In the genomic region with DNA sequence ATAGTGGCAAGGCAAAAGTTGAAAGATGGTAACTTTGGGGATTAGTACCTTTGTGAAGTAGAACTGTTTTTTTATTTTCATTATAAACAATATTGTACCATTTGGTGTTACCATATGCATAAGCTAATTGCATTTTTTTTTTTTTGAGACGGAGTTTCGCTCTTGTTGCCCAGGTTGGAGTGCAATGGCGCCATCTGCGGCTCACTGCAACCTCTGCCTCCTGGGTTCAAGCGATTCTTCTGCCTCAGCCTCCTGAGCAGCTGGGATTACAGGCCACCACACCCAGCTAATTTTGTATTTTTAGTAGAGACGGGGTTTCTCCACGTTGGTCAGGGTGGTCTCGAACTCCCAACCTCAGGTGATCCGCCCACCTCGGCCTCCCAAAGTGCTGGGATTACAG, we compare ENCODE assay signal across 7 cellular contexts. TPM values are rescaled to one million over a fixed set of nuclear protein-coding genes. Genes with fewer than 3 reads are reported as not detected.
DNase-seq lines count a peak whose midpoint lies in the region; ATAC-seq and TF ChIP-seq lines count a peak whose summit lies in the region.
"Not testable (repeated sequence)": the region's sequence is repeated elsewhere in the genome, so short reads cannot be mapped to it uniquely, and the experiment has no call there.

No MANE protein-coding gene starts in this region.

- CTCF ChIA-PET in activated CD4-positive, alpha-beta memory T cell treated with anti-CD3 and anti-CD28 coated beads, Interleukin-2, amount 10 ng/mL, durations not matched to agents 7 days and 5 days (lab: Charles Lee) = interaction anchor here (0.6 to 1.2 kb wide), 9 partner anchors 11 to 449 kb away, joined by 3 to 6 read pairs (median 3); no protein-coding TSS in a partner anchor

- in situ Hi-C loops in KBM-7 (cut with MboI; ENCODE audit: low pct_unique_long_range_greater_than_20kb, low sequenced_read_pairs); SK-MEL-5 (cut with HindIII; ENCODE audit: low pct_unique_long_range_greater_than_20kb, low sequenced_read_pairs): not testable (repeated sequence)

- ATAC-seq in left lobe of liver = peak; percentile 14

- H3K36me3 Mint-ChIP-seq in activated CD4-positive, alpha-beta memory T cell treated with anti-CD3 and anti-CD28 coated beads, Interleukin-2, amount 10 ng/mL, durations not matched to agents 7 days and 5 days (ENCODE audit: low read depth); endodermal cell (ENCODE audit: low read depth): not testable (repeated sequence)

- H3K9me3 ChIP-seq in endodermal cell (ENCODE audit: control insufficient read depth, low read length) = not testable (repeated sequence)

- not testable (repeated sequence) for H3K27me3 ChIP-seq in endodermal cell (ENCODE audit: control insufficient read depth, insufficient read depth, low read length, poor library complexity, severe bottlenecking)

- not testable (repeated sequence) for H3K4me1 Mint-ChIP-seq in activated CD4-positive, alpha-beta memory T cell treated with anti-CD3 and anti-CD28 coated beads, Interleukin-2, amount 10 ng/mL, durations not matched to agents 7 days and 5 days
- H3K4me1 Mint-ChIP-seq in endodermal cell = peaks cover 14% of the 10 kb centered on the region

- not testable (repeated sequence) for H3K4me3 ChIP-seq in endodermal cell (ENCODE audit: low read length)

- not testable (repeated sequence) for H3K9me3 Mint-ChIP-seq in activated CD4-positive, alpha-beta memory T cell treated with anti-CD3 and anti-CD28 coated beads, Interleukin-2, amount 10 ng/mL, durations not matched to agents 7 days and 5 days; endodermal cell

- not testable (repeated sequence) for H3K9ac ChIP-seq in endodermal cell (ENCODE audit: extremely low read depth, low read length, poor library complexity, severe bottlenecking)

- not testable (repeated sequence) for H3K27ac Mint-ChIP-seq in activated CD4-positive, alpha-beta memory T cell treated with anti-CD3 and anti-CD28 coated beads, Interleukin-2, amount 10 ng/mL, durations not matched to agents 7 days and 5 days; endodermal cell

- DNase-seq in Daoy (ENCODE audit: low read depth) = peak; percentile 18
- peak; percentile 42 for DNase-seq in KBM-7
- DNase-seq in NCI-H2227 (lab: John Stamatoyannopoulos, UW; ENCODE audit: unreplicated experiment) = peak; percentile 2
- peak; percentile 35 for DNase-seq in SK-MEL-5 (ENCODE audit: low read depth, low spot score)
- DNase-seq in activated CD4-positive, alpha-beta memory T cell treated with anti-CD3 and anti-CD28 coated beads, Interleukin-2, amount 10 ng/mL, durations not matched to agents 7 days and 5 days = peak; percentile 24
- DNase-seq in endodermal cell = peak; percentile 65
- DNase-seq in left lobe of liver (ENCODE audit: low spot score) = not testable (repeated sequence)

- H3K27me3 Mint-ChIP-seq in activated CD4-positive, alpha-beta memory T cell treated with anti-CD3 and anti-CD28 coated beads, Interleukin-2, amount 10 ng/mL, durations not matched to agents 7 days and 5 days; endodermal cell (ENCODE audit: insufficient read depth): not testable (repeated sequence)

- not testable (repeated sequence) for H3K27ac ChIP-seq in endodermal cell (ENCODE audit: low read depth, low read length)

- H3K4me3 Mint-ChIP-seq in activated CD4-positive, alpha-beta memory T cell treated with anti-CD3 and anti-CD28 coated beads, Interleukin-2, amount 10 ng/mL, durations not matched to agents 7 days and 5 days; endodermal cell: not testable (repeated sequence)

- POLR2A ChIA-PET in activated CD4-positive, alpha-beta memory T cell treated with anti-CD3 and anti-CD28 coated beads, Interleukin-2, amount 10 ng/mL, durations not matched to agents 7 days and 5 days (lab: Charles Lee) = interaction anchor here (1.0 to 1.5 kb wide), 3 partner anchors 10 to 86 kb away, joined by 3 to 7 read pairs (median 3); partner anchors contain the start of genes ABHD18, LARP1B and MFSD8

- not testable (repeated sequence) for H3K36me3 ChIP-seq in endodermal cell (ENCODE audit: control insufficient read depth, insufficient read depth, low read length)

- 87 to 88% methylated on average over 6 to 10 of the region's 10 CpGs for WGBS in endodermal cell (ENCODE audit: insufficient coverage in 1 of 2, insufficient read length in 1 of 2), 2 experiments

- H3K4me1 ChIP-seq in endodermal cell (ENCODE audit: control insufficient read depth, insufficient read depth, low read length) = not testable (repeated sequence)

- peak; percentile 69 for TF ChIP-seq CTCF in endodermal cell (conservative IDR thresholded peaks at IDR 0.05)

RNA-seq across cellular contexts. Expression of gene LARP1B, which starts 9.9 kb away (rescaled TPM):
- total RNA-seq in Daoy (2014; rRNA removed; shearing (Covaris generic)) = 8.4 and 12.6 TPM in 2 replicates
- total RNA-seq in SK-MEL-5 (2014; rRNA removed; shearing (Covaris generic)) = 11.7 and 13.4 TPM in 2 replicates
- 5.1 and 6.1 TPM in 2 replicates for polyA plus RNA-seq in SK-MEL-5 (2015; cell fraction: cytosol; rRNA removed)
- 12.3 and 13.0 TPM in 2 replicates for polyA plus RNA-seq in SK-MEL-5 (2015; cell fraction: nucleus; rRNA removed)
- 10 to 100 TPM; 13.8 to 14.0 TPM for total RNA-seq in activated CD4-positive, alpha-beta memory T cell treated with anti-CD3 and anti-CD28 coated beads, Interleukin-2, amount 10 ng/mL, durations not matched to agents 7 days and 5 days
- total RNA-seq in endodermal cell (10 to 100 TPM; 27.0 to 32.6 TPM), left lobe of liver (34.6 TPM)
- 17.8 TPM for polyA plus RNA-seq in endodermal cell (2013, experiment 1 of 2)
- polyA plus RNA-seq in endodermal cell (2013, experiment 2 of 2) = 18.2 TPM
